Comparison of ENCODE assay signal across 1 cellular context in the genomic region with DNA sequence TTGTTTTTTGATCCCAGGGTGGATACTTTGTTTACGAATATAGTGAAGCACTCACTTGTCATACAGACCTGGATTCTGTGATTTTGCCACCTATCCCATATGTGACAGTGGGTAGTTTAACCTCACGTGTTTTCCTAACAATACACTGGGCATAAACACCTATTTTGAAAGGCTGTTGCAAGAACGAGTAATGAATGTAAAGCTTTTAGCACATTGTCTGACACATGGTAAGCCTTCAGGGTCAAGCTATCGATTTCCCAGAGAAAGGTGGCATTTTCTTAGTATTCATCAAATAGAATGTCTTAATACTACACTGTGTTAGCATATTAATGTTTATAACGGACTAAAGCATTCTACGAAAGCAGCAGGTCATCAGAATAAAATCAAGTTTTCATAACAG.
TF ChIP-seq lines count a peak whose summit lies in the region.

No MANE protein-coding gene starts in this region.

TF ChIP-seq in HCT116, 20 proteins besides CTCF, POLR2A, EP300 and RAD21 (continued from another document):
- TF ChIP-seq, protein P1, sequence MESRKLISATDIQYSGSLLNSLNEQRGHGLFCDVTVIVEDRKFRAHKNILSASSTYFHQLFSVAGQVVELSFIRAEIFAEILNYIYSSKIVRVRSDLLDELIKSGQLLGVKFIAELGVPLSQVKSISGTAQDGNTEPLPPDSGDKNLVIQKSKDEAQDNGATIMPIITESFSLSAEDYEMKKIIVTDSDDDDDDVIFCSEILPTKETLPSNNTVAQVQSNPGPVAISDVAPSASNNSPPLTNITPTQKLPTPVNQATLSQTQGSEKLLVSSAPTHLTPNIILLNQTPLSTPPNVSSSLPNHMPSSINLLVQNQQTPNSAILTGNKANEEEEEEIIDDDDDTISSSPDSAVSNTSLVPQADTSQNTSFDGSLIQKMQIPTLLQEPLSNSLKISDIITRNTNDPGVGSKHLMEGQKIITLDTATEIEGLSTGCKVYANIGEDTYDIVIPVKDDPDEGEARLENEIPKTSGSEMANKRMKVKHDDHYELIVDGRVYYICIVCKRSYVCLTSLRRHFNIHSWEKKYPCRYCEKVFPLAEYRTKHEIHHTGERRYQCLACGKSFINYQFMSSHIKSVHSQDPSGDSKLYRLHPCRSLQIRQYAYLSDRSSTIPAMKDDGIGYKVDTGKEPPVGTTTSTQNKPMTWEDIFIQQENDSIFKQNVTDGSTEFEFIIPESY (IDR thresholded peaks at IDR 0.05; ENCODE audit: extremely low read depth, insufficient replicate concordance, low read length), result no peak
- TF ChIP-seq SP1 (IDR thresholded peaks at IDR 0.05; ENCODE audit: low read depth), result no peak
- TF ChIP-seq EZH2phosphoT487 (IDR thresholded peaks at IDR 0.05; ENCODE audit: borderline replicate concordance), result no peak
